In genomic region chr9:95313010-95313498, GRCh38 we compare ENCODE assay signal across 8 cellular contexts. TPM values are rescaled to one million over a fixed set of nuclear protein-coding genes. Genes with fewer than 3 reads are reported as not detected.
A peak's percentile ranks its signal among the peaks of the same experiment; 100 is the strongest.
DNase-seq lines count a peak whose midpoint lies in the region; ATAC-seq, FAIRE-seq and TF ChIP-seq lines count a peak whose summit lies in the region.

No MANE protein-coding gene starts in this region.

- H3K9me3 ChIP-seq in A549, result no peaks in the 10 kb centered on the region
- no peaks in the 10 kb centered on the region for H3K9me3 ChIP-seq in liver (ENCODE audit: control insufficient read depth in 4 of 4, low read length in 3 of 4)

- CTCF ChIA-PET in A549 (lab: Yijun Ruan, JAX), result interaction anchor here (0.6 to 1.1 kb wide), 2 partner anchors 193 to 1005 kb away, joined by 3 to 4 read pairs; no protein-coding TSS in a partner anchor

- no peak for TF ChIP-seq CTCF in A549 (IDR thresholded peaks at IDR 0.05)
- TF ChIP-seq CTCF in liver (IDR thresholded peaks at IDR 0.05; ENCODE audit: low read depth, low read length, missing input control), result no peak

- TF ChIP-seq POLR2A in A549 (IDR thresholded peaks at IDR 0.05; ENCODE audit: low read length), result no peak
- TF ChIP-seq POLR2A in H54 (IDR thresholded peaks at IDR 0.05; ENCODE audit: low read depth, low read length), result no peak

- peak overlapping the region; percentile 85 for H3K4me2 ChIP-seq in A549

- DNase-seq in A549 (ENCODE audit: low read depth in 1 of 2, low spot score in 1 of 2) (peak; percentile 92), H54 (ENCODE audit: insufficient read length, low spot score) (peak; percentile 89), NCI-H82 treated with DMSO at 0.1 percent for 48 hours (lab: John Stamatoyannopoulos, UW; ENCODE audit: unreplicated experiment) (peak; percentile 77), dermis blood vessel endothelial cell (peak; percentile 80), superior temporal gyrus (ENCODE audit: extremely low spot score) (peak; percentile 53)

- WGBS in A549 (ENCODE audit: missing lambda C conversion rate), result 4% methylated on average over 17 of the region's 29 CpGs
- 50% methylated on average over 29 of the region's 29 CpGs for WGBS in liver

- 0 out of 5 replicates have a peak, but pooled peaks of 1 of the 2 experiments have one; percentile 18 for TF ChIP-seq RAD21 in A549 (conservative IDR thresholded peaks at IDR 0.05 in 1 of 2, IDR thresholded peaks at IDR 0.05 in 1 of 2)
- no peak for TF ChIP-seq RAD21 in liver (IDR thresholded peaks at IDR 0.05)

- no peak overlapping the region for H3K9ac ChIP-seq in liver (ENCODE audit: low read depth in 1 of 2, low read length in 2 of 2)

- ATAC-seq in A549, result peak; percentile 80 to 84
- no peak for ATAC-seq in HG02970 (IDR thresholded peaks at IDR 0.05; ENCODE audit: low FRiP score, unreplicated experiment)
- no peak for ATAC-seq in GM21515 (IDR thresholded peaks at IDR 0.05; ENCODE audit: unreplicated experiment)

- H3K27me3 ChIP-seq in liver (ENCODE audit: control insufficient read depth in 4 of 4, insufficient read depth in 4 of 4, low read length in 3 of 4), result no peaks in the 10 kb centered on the region

- no peaks in the 10 kb centered on the region for H3K36me3 ChIP-seq in liver (ENCODE audit: control insufficient read depth in 4 of 4, insufficient read depth in 3 of 4, low read depth in 1 of 4, low read length in 3 of 4)

- peaks cover 25% of the 10 kb centered on the region for H3K4me1 ChIP-seq in A549
- H3K4me1 ChIP-seq in liver (ENCODE audit: control insufficient read depth in 4 of 4, insufficient read depth in 4 of 4, low read length in 3 of 4), result peaks cover 2 to 14% (median 11%) of the 10 kb centered on the region in 4 donors

- no peak for TF ChIP-seq EP300 in A549 (IDR thresholded peaks at IDR 0.05)

- H3K27ac ChIP-seq in A549 (peak overlapping the region; percentile 53 to 65; a peak in 5 of 6 replicates), liver (ENCODE audit: low read depth in 1 of 2, low read length in 2 of 2) (no peak overlapping the region)

- H3K4me3 ChIP-seq in A549, result peak overlapping the region; percentile 46
- peak overlapping the region; percentile 35 to 55 (median 45) for H3K4me3 ChIP-seq in liver (ENCODE audit: low read depth in 1 of 3, low read length in 3 of 3)

- POLR2A ChIA-PET in A549 (lab: Yijun Ruan, JAX), result interaction anchor here (0.7 to 1.2 kb wide), 5 partner anchors 70 to 198 kb away, joined by 3 to 5 read pairs (median 4); no protein-coding TSS in a partner anchor

- FAIRE-seq in A549 (lab: Jason Lieb, UNC), result peak; percentile 18
- FAIRE-seq in H54 (lab: Jason Lieb, UNC), result peak; percentile 94

TF ChIP-seq in A549, 52 proteins besides CTCF, POLR2A, EP300 and RAD21 (continues in another document):
- TF ChIP-seq, protein P1, sequence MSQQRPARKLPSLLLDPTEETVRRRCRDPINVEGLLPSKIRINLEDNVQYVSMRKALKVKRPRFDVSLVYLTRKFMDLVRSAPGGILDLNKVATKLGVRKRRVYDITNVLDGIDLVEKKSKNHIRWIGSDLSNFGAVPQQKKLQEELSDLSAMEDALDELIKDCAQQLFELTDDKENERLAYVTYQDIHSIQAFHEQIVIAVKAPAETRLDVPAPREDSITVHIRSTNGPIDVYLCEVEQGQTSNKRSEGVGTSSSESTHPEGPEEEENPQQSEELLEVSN (IDR thresholded peaks at IDR 0.05; ENCODE audit: borderline replicate concordance, low read depth), result peak; percentile 66
- TF ChIP-seq MAX (IDR thresholded peaks at IDR 0.05), result peak; percentile 82
- TF ChIP-seq, protein P2, sequence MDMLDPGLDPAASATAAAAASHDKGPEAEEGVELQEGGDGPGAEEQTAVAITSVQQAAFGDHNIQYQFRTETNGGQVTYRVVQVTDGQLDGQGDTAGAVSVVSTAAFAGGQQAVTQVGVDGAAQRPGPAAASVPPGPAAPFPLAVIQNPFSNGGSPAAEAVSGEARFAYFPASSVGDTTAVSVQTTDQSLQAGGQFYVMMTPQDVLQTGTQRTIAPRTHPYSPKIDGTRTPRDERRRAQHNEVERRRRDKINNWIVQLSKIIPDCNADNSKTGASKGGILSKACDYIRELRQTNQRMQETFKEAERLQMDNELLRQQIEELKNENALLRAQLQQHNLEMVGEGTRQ (IDR thresholded peaks at IDR 0.05), result peak; percentile 92
- no peak for TF ChIP-seq ZNF302 (CRISPR knock-in tag; IDR thresholded peaks at IDR 0.05)
- TF ChIP-seq, protein P3, sequence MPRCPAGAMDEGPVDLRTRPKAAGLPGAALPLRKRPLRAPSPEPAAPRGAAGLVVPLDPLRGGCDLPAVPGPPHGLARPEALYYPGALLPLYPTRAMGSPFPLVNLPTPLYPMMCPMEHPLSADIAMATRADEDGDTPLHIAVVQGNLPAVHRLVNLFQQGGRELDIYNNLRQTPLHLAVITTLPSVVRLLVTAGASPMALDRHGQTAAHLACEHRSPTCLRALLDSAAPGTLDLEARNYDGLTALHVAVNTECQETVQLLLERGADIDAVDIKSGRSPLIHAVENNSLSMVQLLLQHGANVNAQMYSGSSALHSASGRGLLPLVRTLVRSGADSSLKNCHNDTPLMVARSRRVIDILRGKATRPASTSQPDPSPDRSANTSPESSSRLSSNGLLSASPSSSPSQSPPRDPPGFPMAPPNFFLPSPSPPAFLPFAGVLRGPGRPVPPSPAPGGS (IDR thresholded peaks at IDR 0.05), result no peak
- no peak for TF ChIP-seq RARB (CRISPR knock-in tag; IDR thresholded peaks at IDR 0.05)
- no peak for TF ChIP-seq TFCP2L1 (CRISPR knock-in tag; IDR thresholded peaks at IDR 0.05)
- no peak for TF ChIP-seq PBX3 (IDR thresholded peaks at IDR 0.05)

TF ChIP-seq in liver, 16 proteins besides CTCF, POLR2A, EP300 and RAD21:
- TF ChIP-seq SP1 (IDR thresholded peaks at IDR 0.05) (no peak), HNF4G (IDR thresholded peaks at IDR 0.05) (no peak), HNF4A (conservative IDR thresholded peaks at IDR 0.05) (no peak), RXRA (IDR thresholded peaks at IDR 0.05) (peak; percentile 17 to 20), MAX (IDR thresholded peaks at IDR 0.05) (peak; percentile 27)
TF ChIP-seq in liver: peak in this region for 2.

RNA-seq across cellular contexts. Expression of gene FANCC, which starts 4.5 kb away (rescaled TPM):
- polyA plus RNA-seq in A549 (2011; rRNA removed), result 24.9 and 26.5 TPM in 2 replicates
- 8.1 and 10.7 TPM in 2 replicates for polyA plus RNA-seq in A549 (2012; cell fraction: cytosol; rRNA removed)
- 10.5 and 14.0 TPM in 2 replicates for polyA plus RNA-seq in A549 (2012; cell fraction: nucleus; rRNA removed)
- 12.1 to 14.1 TPM (median 13.5 TPM) in 3 replicates for polyA plus RNA-seq in A549 (2017; fragmentation: RNase III; extraction: RNeasy Plus Mini Kit Qiagen cat#74134 plus additional on column Dnase treatment)
- polyA minus RNA-seq in A549 (2011; rRNA and poly(A)+ RNA removed), result 19.5 and 23.0 TPM in 2 replicates
- total RNA-seq in dermis blood vessel endothelial cell, result 5.3 and 9.5 TPM in 2 replicates
- 10 to 100 TPM in 1 of 2 donors, 1 to 10 TPM in 1; 8.3 to 32.4 TPM for total RNA-seq in liver
- 10 to 100 TPM in 1 of 2 donors, 1 to 10 TPM in 1; 9.3 to 13.7 TPM for polyA plus RNA-seq in liver

Comparison
In these comparisons a context has a peak if more than half of its experiments do, and no peak if none do; other contexts are left out.
1. ATAC-seq: peak in A549 (2 of 2); none in HG02970 (single experiment) and GM21515 (single experiment).
2. H3K27ac ChIP-seq: peak in A549 (2 of 2); none in liver (0 of 2).
3. Peak in every context shown above with its lines, with median percentiles within 50 percentile points of each other: DNase-seq.